ENCODE assay signal across 27 cellular contexts in the genomic region with DNA sequence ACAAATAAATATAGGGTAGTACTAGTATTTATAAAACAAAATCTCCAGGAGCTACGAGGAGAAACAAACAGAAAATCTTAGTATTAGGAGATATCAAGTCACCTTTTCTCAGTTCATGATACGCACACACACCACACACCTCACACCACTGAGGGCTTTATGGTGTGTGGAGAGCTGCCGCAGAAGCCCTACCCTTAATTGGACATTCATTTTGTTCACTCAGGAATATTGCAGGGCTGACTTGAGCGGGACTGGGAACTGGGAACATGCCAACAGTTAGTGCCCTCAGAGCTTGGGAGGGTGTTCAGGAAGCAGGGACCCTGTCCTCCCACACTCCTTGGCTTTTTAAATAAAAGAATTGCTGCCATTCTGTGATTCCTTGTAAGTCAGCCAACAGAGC.
"Had no signal": no experiment of that assay in that cellular context is flagged by ENCODE, and none has a peak within 500 bp of the region (broad histone marks: within the 10 kb centered on the region; RNA-seq: fewer than 3 reads in every experiment).

No MANE protein-coding gene starts in this region.

- H3K27me3 ChIP-seq: brain microvascular endothelial cell, esophagus muscularis mucosa, foreskin keratinocyte, gastrocnemius medialis had no signal

- H3K4me3 Mint-ChIP-seq: activated CD4-positive, alpha-beta memory T cell treated with anti-CD3 and anti-CD28 coated beads, Interleukin-2, amount 10 ng/mL, durations not matched to agents 7 days and 5 days; activated CD4-positive, alpha-beta T cell treated with anti-CD3 and anti-CD28 coated beads, Interleukin-2, amount 10 ng/mL, durations not matched to agents 7 days and 5 days; activated naive CD8-positive, alpha-beta T cell; activated T-cell treated with anti-CD3 and anti-CD28 coated beads, Interleukin-2, amount 50 U/mL, for 24 hours; activated T-cell treated with anti-CD3 and anti-CD28 coated beads, Interleukin-2, amount 50 U/mL, for 72 hours; effector memory CD8-positive, alpha-beta T cell had no signal

- DNase-seq: activated CD4-positive, alpha-beta memory T cell treated with anti-CD3 and anti-CD28 coated beads, Interleukin-2, amount 10 ng/mL, durations not matched to agents 7 days and 5 days; activated CD4-positive, alpha-beta T cell treated with anti-CD3 and anti-CD28 coated beads for 1 hour; activated CD4-positive, alpha-beta T cell treated with anti-CD3 and anti-CD28 coated beads for 4 hours; activated CD4-positive, alpha-beta T cell treated with anti-CD3 and anti-CD28 coated beads, Interleukin-2, amount 10 ng/mL, durations not matched to agents 7 days and 5 days; activated CD4-positive, alpha-beta T cell treated with anti-CD3 and anti-CD28 coated beads, Interleukin-2, amount 50 U/mL, for 4 hours; activated CD8-positive, alpha-beta memory T cell treated with anti-CD3 and anti-CD28 coated beads, Interleukin-2, amount 50 U/mL, for 48 hours; activated gamma-delta T cell; activated naive CD4-positive, alpha-beta T cell; activated naive CD4-positive, alpha-beta T cell treated with anti-CD3 and anti-CD28 coated beads, Interleukin-2, amount 50 U/mL, for 16 hours; activated T-cell treated with anti-CD3 and anti-CD28 coated beads for 4 hours; activated T-cell treated with anti-CD3 and anti-CD28 coated beads, Interleukin-2, amount 50 U/mL, for 24 hours; activated T-cell treated with anti-CD3 and anti-CD28 coated beads, Interleukin-2, amount 50 U/mL, for 72 hours; amniotic stem cell; anterior cingulate cortex; brain microvascular endothelial cell; caudate nucleus; cortex of kidney; dermis blood vessel endothelial cell; effector CD4-positive, alpha-beta T cell; effector memory CD8-positive, alpha-beta T cell; erythroblast; foreskin keratinocyte; gastrocnemius medialis; glutamatergic neuron; T-helper 2 cell had no signal

- H3K27me3 Mint-ChIP-seq: activated CD4-positive, alpha-beta memory T cell treated with anti-CD3 and anti-CD28 coated beads, Interleukin-2, amount 10 ng/mL, durations not matched to agents 7 days and 5 days; activated CD4-positive, alpha-beta T cell treated with anti-CD3 and anti-CD28 coated beads, Interleukin-2, amount 10 ng/mL, durations not matched to agents 7 days and 5 days; activated T-cell treated with anti-CD3 and anti-CD28 coated beads, Interleukin-2, amount 50 U/mL, for 24 hours had no signal

- H3K36me3 Mint-ChIP-seq: activated naive CD8-positive, alpha-beta T cell had no signal

- H3K36me3 ChIP-seq: brain microvascular endothelial cell, gastrocnemius medialis had no signal

- H3K4me1 Mint-ChIP-seq: activated CD4-positive, alpha-beta memory T cell treated with anti-CD3 and anti-CD28 coated beads, Interleukin-2, amount 10 ng/mL, durations not matched to agents 7 days and 5 days; activated CD4-positive, alpha-beta T cell treated with anti-CD3 and anti-CD28 coated beads, Interleukin-2, amount 10 ng/mL, durations not matched to agents 7 days and 5 days had no signal

- H3K4me3 ChIP-seq: esophagus muscularis mucosa, gastrocnemius medialis had no signal

- H3K27ac ChIP-seq: brain microvascular endothelial cell, esophagus muscularis mucosa, foreskin keratinocyte, gastrocnemius medialis had no signal

- H3K9me3 Mint-ChIP-seq: activated CD4-positive, alpha-beta memory T cell treated with anti-CD3 and anti-CD28 coated beads, Interleukin-2, amount 10 ng/mL, durations not matched to agents 7 days and 5 days; activated CD4-positive, alpha-beta T cell treated with anti-CD3 and anti-CD28 coated beads, Interleukin-2, amount 10 ng/mL, durations not matched to agents 7 days and 5 days; activated T-cell treated with anti-CD3 and anti-CD28 coated beads, Interleukin-2, amount 50 U/mL, for 24 hours; activated T-cell treated with anti-CD3 and anti-CD28 coated beads, Interleukin-2, amount 50 U/mL, for 72 hours; effector memory CD8-positive, alpha-beta T cell had no signal

- H3K27ac Mint-ChIP-seq: activated CD4-positive, alpha-beta memory T cell treated with anti-CD3 and anti-CD28 coated beads, Interleukin-2, amount 10 ng/mL, durations not matched to agents 7 days and 5 days; activated CD4-positive, alpha-beta T cell treated with anti-CD3 and anti-CD28 coated beads, Interleukin-2, amount 10 ng/mL, durations not matched to agents 7 days and 5 days; activated naive CD8-positive, alpha-beta T cell; activated T-cell treated with anti-CD3 and anti-CD28 coated beads, Interleukin-2, amount 50 U/mL, for 24 hours; activated T-cell treated with anti-CD3 and anti-CD28 coated beads, Interleukin-2, amount 50 U/mL, for 72 hours; effector memory CD8-positive, alpha-beta T cell had no signal

- H3K9me3 ChIP-seq: esophagus muscularis mucosa, gastrocnemius medialis had no signal

- ATAC-seq: activated T-cell treated with anti-CD3 and anti-CD28 coated beads, Interleukin-2, amount 50 U/mL, for 72 hours; effector memory CD8-positive, alpha-beta T cell; foreskin keratinocyte; gastrocnemius medialis had no signal

- H3K4me1 ChIP-seq: esophagus muscularis mucosa, foreskin keratinocyte, gastrocnemius medialis had no signal
